Comparison of ENCODE assay signal across 9 cellular contexts in the genomic region with DNA sequence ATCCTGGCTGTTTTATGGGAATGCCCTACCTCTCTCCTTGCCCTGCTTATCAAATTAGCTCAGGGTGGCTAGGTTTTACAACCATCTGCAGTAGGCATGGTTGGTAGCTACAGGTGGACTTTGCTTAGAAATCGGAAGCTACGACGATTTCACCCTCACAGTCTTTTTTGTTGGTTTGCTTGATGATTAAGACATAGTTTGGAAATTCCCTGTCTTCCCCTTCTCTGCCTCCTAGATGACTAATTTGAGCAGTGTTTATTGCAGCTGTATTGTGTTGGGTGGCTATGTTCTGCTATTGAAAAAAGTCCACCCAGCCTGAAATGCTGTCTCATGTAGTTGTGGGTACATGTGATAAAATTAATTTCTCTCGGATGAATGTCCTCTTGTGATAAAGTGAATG. TPM values are rescaled to one million over a fixed set of nuclear protein-coding genes. Genes with fewer than 3 reads are reported as not detected.
A peak's percentile ranks its signal among the peaks of the same experiment; 100 is the strongest.
DNase-seq lines count a peak whose midpoint lies in the region; ATAC-seq and TF ChIP-seq lines count a peak whose summit lies in the region.
"Had no signal": no experiment of that assay in that cellular context is flagged by ENCODE, and none has a peak within 500 bp of the region (broad histone marks: within the 10 kb centered on the region; RNA-seq: fewer than 3 reads in every experiment).

No MANE protein-coding gene starts in this region.

- no peaks in the 10 kb centered on the region for H3K27me3 Mint-ChIP-seq in CD4-positive, alpha-beta memory T cell
- H3K27me3 Mint-ChIP-seq in T-helper 2 cell treated with Interferon-gamma antibody and Interleukin-4, amounts not matched to agents 5 μg/mL and 100 μg/mL, for 36 hours (ENCODE audit: low read depth) = peaks cover 3% of the 10 kb centered on the region
- H3K27me3 Mint-ChIP-seq in endodermal cell (ENCODE audit: insufficient read depth) = no peaks in the 10 kb centered on the region

- no peaks in the 10 kb centered on the region for H3K36me3 ChIP-seq in CD4-positive, alpha-beta memory T cell (ENCODE audit: insufficient read depth, low read length)
- no peaks in the 10 kb centered on the region for H3K36me3 ChIP-seq in endodermal cell (ENCODE audit: control insufficient read depth, insufficient read depth, low read length)

- peak overlapping the region; percentile 41 to 73 (median 62) for H3K4me3 Mint-ChIP-seq in CD4-positive, alpha-beta memory T cell
- H3K4me3 Mint-ChIP-seq in T-helper 2 cell treated with Interferon-gamma antibody and Interleukin-4, amounts not matched to agents 5 μg/mL and 100 μg/mL, for 36 hours = peak overlapping the region; percentile 66
- no peak overlapping the region for H3K4me3 Mint-ChIP-seq in endodermal cell

- peak in 1 of 5 donors; percentile 4 for DNase-seq in CD4-positive, alpha-beta memory T cell
- DNase-seq in T-helper 2 cell treated with Interferon-gamma antibody and Interleukin-4, amounts not matched to agents 5 μg/mL and 100 μg/mL, for 36 hours (ENCODE audit: low spot score) = peak; percentile 20
- DNase-seq in left colon = no peak
- DNase-seq in endodermal cell = no peak
- no peak for DNase-seq in putamen (ENCODE audit: low spot score)
- no peak for DNase-seq in NCI-H2196 treated with DMSO at 0.1 percent for 48 hours (lab: John Stamatoyannopoulos, UW; ENCODE audit: unreplicated experiment)
- DNase-seq: islet precursor cell had no signal

- no peak overlapping the region for H3K9ac ChIP-seq in endodermal cell (ENCODE audit: extremely low read depth, low read length, poor library complexity, severe bottlenecking)

- peaks cover 9 to 16% (median 12%) of the 10 kb centered on the region in 4 donors for H3K4me1 Mint-ChIP-seq in CD4-positive, alpha-beta memory T cell
- H3K4me1 Mint-ChIP-seq in T-helper 2 cell treated with Interferon-gamma antibody and Interleukin-4, amounts not matched to agents 5 μg/mL and 100 μg/mL, for 36 hours (ENCODE audit: low read depth) = peaks cover 12% of the 10 kb centered on the region
- no peaks in the 10 kb centered on the region for H3K4me1 Mint-ChIP-seq in endodermal cell

- H3K36me3 Mint-ChIP-seq in CD4-positive, alpha-beta memory T cell = no peaks in the 10 kb centered on the region
- H3K36me3 Mint-ChIP-seq in T-helper 2 cell treated with Interferon-gamma antibody and Interleukin-4, amounts not matched to agents 5 μg/mL and 100 μg/mL, for 36 hours (ENCODE audit: low read depth) = no peaks in the 10 kb centered on the region
- H3K36me3 Mint-ChIP-seq in endodermal cell (ENCODE audit: low read depth) = no peaks in the 10 kb centered on the region

- TF ChIP-seq CTCF in endodermal cell (conservative IDR thresholded peaks at IDR 0.05) = no peak

- no peaks in the 10 kb centered on the region for H3K9me3 ChIP-seq in CD4-positive, alpha-beta memory T cell (ENCODE audit: control insufficient read depth in 1 of 2, low read length in 2 of 2)
- H3K9me3 ChIP-seq in endodermal cell (ENCODE audit: control insufficient read depth, low read length) = no peaks in the 10 kb centered on the region

- no peaks in the 10 kb centered on the region for H3K27me3 ChIP-seq in CD4-positive, alpha-beta memory T cell (ENCODE audit: insufficient read depth, low read length)
- no peaks in the 10 kb centered on the region for H3K27me3 ChIP-seq in endodermal cell (ENCODE audit: control insufficient read depth, insufficient read depth, low read length, poor library complexity, severe bottlenecking)

- H3K4me3 ChIP-seq in CD4-positive, alpha-beta memory T cell (ENCODE audit: low read length in 2 of 2) = peak overlapping the region in 1 of 2 donors; percentile 3
- no peak overlapping the region for H3K4me3 ChIP-seq in endodermal cell (ENCODE audit: low read length)

- H3K4me1 ChIP-seq in CD4-positive, alpha-beta memory T cell (ENCODE audit: insufficient read depth, low read length) = peaks cover 11% of the 10 kb centered on the region
- no peaks in the 10 kb centered on the region for H3K4me1 ChIP-seq in endodermal cell (ENCODE audit: control insufficient read depth, insufficient read depth, low read length)

- peak; percentile 63 for ATAC-seq in GM21619 (IDR thresholded peaks at IDR 0.05; ENCODE audit: unreplicated experiment)
- peak; percentile 97 for ATAC-seq in left colon
- ATAC-seq in HG03439 (IDR thresholded peaks at IDR 0.05; ENCODE audit: unreplicated experiment) = no peak

- whole genome bisulfite sequencing in endodermal cell (ENCODE audit: insufficient coverage in 1 of 2, insufficient read length in 1 of 2), 2 experiments = 89 to 99% methylated on average over 3 to 4 of the region's 4 CpGs

- POLR2A ChIA-PET in CD4-positive, alpha-beta memory T cell (lab: Charles Lee; ENCODE audit: partially characterized antibody) = interaction anchor here (1.0 kb wide), 1 partner anchor 9 kb away, joined by 3 read pairs; no protein-coding TSS in a partner anchor

- CTCF ChIA-PET in CD4-positive, alpha-beta memory T cell (lab: Charles Lee; ENCODE audit: partially characterized antibody) = interaction anchor here (1.2 to 3.2 kb wide), 4 partner anchors 9 to 39 kb away, joined by 3 to 16 read pairs (median 7); a partner anchor contains a TSS

- H3K27ac ChIP-seq in CD4-positive, alpha-beta memory T cell (ENCODE audit: low read depth, low read length) = no peak overlapping the region
- no peak overlapping the region for H3K27ac ChIP-seq in endodermal cell (ENCODE audit: low read depth, low read length)

- intact Hi-C loops in CD4-positive, alpha-beta memory T cell (cut with micrococcal nuclease) = no loop called here
- intact Hi-C loops in left colon (cut with DNase I, micrococcal nuclease) = no loop called here

- no peaks in the 10 kb centered on the region for H3K9me3 Mint-ChIP-seq in CD4-positive, alpha-beta memory T cell
- no peaks in the 10 kb centered on the region for H3K9me3 Mint-ChIP-seq in T-helper 2 cell treated with Interferon-gamma antibody and Interleukin-4, amounts not matched to agents 5 μg/mL and 100 μg/mL, for 36 hours
- no peaks in the 10 kb centered on the region for H3K9me3 Mint-ChIP-seq in endodermal cell

- peak overlapping the region in 3 of 7 donors; percentile 46 to 80 (median 64) for H3K27ac Mint-ChIP-seq in CD4-positive, alpha-beta memory T cell
- no peak overlapping the region for H3K27ac Mint-ChIP-seq in T-helper 2 cell treated with Interferon-gamma antibody and Interleukin-4, amounts not matched to agents 5 μg/mL and 100 μg/mL, for 36 hours
- H3K27ac Mint-ChIP-seq in endodermal cell = no peak overlapping the region

RNA-seq across cellular contexts. Expression of a gene that starts 37.1 kb away (rescaled TPM):
- 100 to 1,000 TPM; 571 to 596 TPM for total RNA-seq in CD4-positive, alpha-beta memory T cell
- 100 to 1,000 TPM; 184 to 414 TPM for polyA plus RNA-seq in CD4-positive, alpha-beta memory T cell
- total RNA-seq in left colon = 10 to 100 TPM in 1 of 2 donors, 1 to 10 TPM in 1; 7.3 to 10.8 TPM
- total RNA-seq in endodermal cell = not detected
- polyA plus RNA-seq in endodermal cell (2013, experiment 1 of 2) = not detected
- polyA plus RNA-seq in endodermal cell (2013, experiment 2 of 2) = not detected

Comparison
In these comparisons a context has a peak if more than half of its experiments do, and no peak if none do; other contexts are left out.
1. RNA of a gene that starts 37.1 kb away (total RNA-seq): 571 to 596 TPM in CD4-positive, alpha-beta memory T cell; 7.3 to 10.8 TPM in left colon and not detected in endodermal cell; every median in the first group is over 10 times any median in the second.